In the genomic region with DNA sequence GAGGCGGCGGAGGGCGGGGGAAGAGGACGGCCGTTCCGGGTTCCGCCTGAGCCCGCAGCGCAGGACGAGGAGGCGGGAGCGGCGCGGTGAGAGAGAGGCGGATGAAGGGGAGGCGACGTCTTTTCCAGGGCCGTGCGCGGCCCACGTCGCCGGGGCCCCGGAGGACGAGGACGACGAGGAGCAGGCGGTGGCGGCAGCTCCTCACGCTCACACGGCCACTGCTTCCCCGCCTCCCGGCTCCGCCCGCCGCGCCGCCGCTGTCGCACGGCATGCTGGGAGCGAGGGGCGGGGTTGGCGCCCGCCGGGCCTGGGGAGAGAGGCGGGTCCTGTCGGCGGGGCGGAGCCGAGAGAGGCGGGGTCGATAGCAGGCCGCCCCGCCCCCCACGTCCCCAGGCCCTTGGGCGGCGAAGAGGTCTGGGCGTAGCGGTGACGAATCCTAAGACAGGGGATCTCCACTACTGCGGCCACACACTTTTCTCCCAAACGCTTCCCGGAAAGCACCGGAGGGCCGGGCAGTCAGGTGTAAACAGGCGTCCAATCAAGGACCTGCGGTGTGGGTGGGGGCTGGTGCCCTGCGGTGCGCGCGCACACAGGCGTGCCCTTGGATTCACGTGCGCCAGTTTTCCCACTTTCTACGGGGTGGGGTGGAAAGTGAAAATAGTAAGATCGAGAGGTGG, we compare ENCODE assay signal across 8 cellular contexts. TPM values are rescaled to one million over a fixed set of nuclear protein-coding genes. Genes with fewer than 3 reads are reported as not detected.
A peak's percentile ranks its signal among the peaks of the same experiment; 100 is the strongest.
DNase-seq lines count a peak whose midpoint lies in the region; ATAC-seq and TF ChIP-seq lines count a peak whose summit lies in the region.
"Not testable (repeated sequence)": the region's sequence is repeated elsewhere in the genome, so short reads cannot be mapped to it uniquely, and the experiment has no call there.

A gene (minus strand): TSS at position 220 of the 677 bp plus-strand sequence. CDS start 367 bp downstream, outside the sequence.

- intact Hi-C loops in left ventricle myocardium inferior (cut with micrococcal nuclease); upper lobe of right lung (cut with DNase I): not testable (repeated sequence)

- H3K4me3 ChIP-seq in left ventricle myocardium inferior (peak within 1 kb of the TSS; percentile 88), upper lobe of right lung (peak within 1 kb of the TSS; percentile 70)

- ATAC-seq in GM18499 (IDR thresholded peaks at IDR 0.05; ENCODE audit: insufficient read depth, unreplicated experiment) (peak; percentile 81), HG02938 (IDR thresholded peaks at IDR 0.05; ENCODE audit: unreplicated experiment) (peak; percentile 81), T-helper 17 cell (peak; percentile 89), upper lobe of right lung (peak; percentile 98)

- H3K27ac ChIP-seq in left ventricle myocardium inferior (replicated peaks): peak within 1 kb of the TSS; percentile 96
- peak within 1 kb of the TSS; percentile 88 for H3K27ac ChIP-seq in upper lobe of right lung

- H3K9me3 Mint-ChIP-seq in progenitor cell of endocrine pancreas (ENCODE audit: low read depth): not testable (repeated sequence)

- H3K4me1 ChIP-seq in left ventricle myocardium inferior: peaks cover 53% of the 10 kb centered on the region
- H3K4me1 ChIP-seq in upper lobe of right lung: peaks cover 14% of the 10 kb centered on the region

- H3K27me3 Mint-ChIP-seq in T-helper 17 cell, progenitor cell of endocrine pancreas: not testable (repeated sequence)

- H3K36me3 ChIP-seq in left ventricle myocardium inferior, upper lobe of right lung: not testable (repeated sequence)

- not testable (repeated sequence) for TF ChIP-seq CTCF in left ventricle myocardium inferior (IDR thresholded peaks at IDR 0.05; ENCODE audit: borderline replicate concordance); progenitor cell of endocrine pancreas (IDR thresholded peaks at IDR 0.05; ENCODE audit: unreplicated experiment); upper lobe of right lung (IDR thresholded peaks at IDR 0.05)

- H3K4me1 Mint-ChIP-seq in T-helper 17 cell (peaks cover 24% of the 10 kb centered on the region), progenitor cell of endocrine pancreas (ENCODE audit: low read depth) (peaks cover 19% of the 10 kb centered on the region)

- not testable (repeated sequence) for H3K9me3 ChIP-seq in T-helper 17 cell (ENCODE audit: control insufficient read depth, low read length, poor library complexity, severe bottlenecking); left ventricle myocardium inferior (replicated peaks); upper lobe of right lung

- H3K4me3 Mint-ChIP-seq in T-helper 17 cell: peak within 1 kb of the TSS; percentile 94
- H3K4me3 Mint-ChIP-seq in progenitor cell of endocrine pancreas (ENCODE audit: low read depth): peak within 1 kb of the TSS; percentile 94

- H3K27ac Mint-ChIP-seq in T-helper 17 cell (peak within 1 kb of the TSS; percentile 95), progenitor cell of endocrine pancreas (peak within 1 kb of the TSS; percentile 98)

- not testable (repeated sequence) for H3K27me3 ChIP-seq in left ventricle myocardium inferior (ENCODE audit: low read depth); upper lobe of right lung

- not testable (repeated sequence) for H3K36me3 Mint-ChIP-seq in T-helper 17 cell (ENCODE audit: low read depth); progenitor cell of endocrine pancreas (ENCODE audit: insufficient read depth)

- DNase-seq in NCI-H1694 treated with DMSO at 0.1 percent for 48 hours (lab: John Stamatoyannopoulos, UW) (peak; percentile 70), T-helper 17 cell (peak; percentile 90 to 94 (median 92)), amygdala (lab: John Stamatoyannopoulos, UW) (peak; percentile 47 to 91 (median 81)), left ventricle myocardium inferior (peak; percentile 93), progenitor cell of endocrine pancreas (ENCODE audit: low spot score, unreplicated experiment) (peak; percentile 91), upper lobe of right lung (peak; percentile 96)

RNA-seq across cellular contexts. Expression of the gene that starts here (rescaled TPM):
- total RNA-seq in T-helper 17 cell: 100 to 1,000 TPM; 177 to 192 TPM
- total RNA-seq in left ventricle myocardium inferior: 41.2 TPM
- 106 and 113 TPM in 2 replicates for total RNA-seq in progenitor cell of endocrine pancreas
- total RNA-seq in upper lobe of right lung: 79.5 TPM

Comparison
In these comparisons a context has a peak if more than half of its experiments do, and no peak if none do; other contexts are left out.
1. Peak in every context shown above with its lines: DNase-seq, ATAC-seq, H3K4me3 ChIP-seq and H3K27ac ChIP-seq.